ENCODE assay signal across 24 cellular contexts in genomic region chr15:66069751-66070150, GRCh38.
"Had no signal": no experiment of that assay in that cellular context is flagged by ENCODE, and none has a peak within 500 bp of the region (broad histone marks: within the 10 kb centered on the region; RNA-seq: fewer than 3 reads in every experiment).

No MANE protein-coding gene starts in this region.

- H3K27ac ChIP-seq: brain microvascular endothelial cell, coronary artery, parathyroid adenoma, psoas muscle, spleen, suprapubic skin, tibial nerve had no signal

- H3K36me3 ChIP-seq: brain microvascular endothelial cell, spleen, suprapubic skin, tibial nerve had no signal

- H3K9ac ChIP-seq: parathyroid adenoma had no signal

- H3K4me3 ChIP-seq: coronary artery, psoas muscle, spleen, suprapubic skin, tibial nerve had no signal

- H3K79me2 ChIP-seq: parathyroid adenoma had no signal

- H2AFZ ChIP-seq: parathyroid adenoma had no signal

- H3K4me1 ChIP-seq: parathyroid adenoma, psoas muscle, tibial nerve had no signal

- H3K9me3 ChIP-seq: psoas muscle, spleen, suprapubic skin, tibial nerve had no signal

- H3K27me3 ChIP-seq: suprapubic skin had no signal

- ATAC-seq: effector memory CD8-positive, alpha-beta T cell; naive thymus-derived CD4-positive, alpha-beta T cell; psoas muscle had no signal

- DNase-seq: activated CD4-positive, alpha-beta T cell treated with anti-CD3 and anti-CD28 coated beads for 4 hours; activated CD4-positive, alpha-beta T cell treated with anti-CD3 and anti-CD28 coated beads, Interleukin-2, amount 50 U/mL, for 4 hours; activated gamma-delta T cell; activated naive CD4-positive, alpha-beta T cell treated with anti-CD3 and anti-CD28 coated beads, Interleukin-2, amount 10 ng/mL, durations not matched to agents 7 days and 5 days; activated T-cell treated with anti-CD3 and anti-CD28 coated beads for 4 hours; amniotic stem cell; brain microvascular endothelial cell; effector memory CD8-positive, alpha-beta T cell; foreskin fibroblast; hypothalamus; immature natural killer cell; midbrain; naive thymus-derived CD4-positive, alpha-beta T cell; nucleus accumbens; psoas muscle; spleen; stimulated activated naive CD4-positive, alpha-beta T cell had no signal

- FAIRE-seq: astrocyte, endothelial cell of umbilical vein, kidney had no signal
